Comparison of ENCODE assay signal across 24 cellular contexts in the genomic region with DNA sequence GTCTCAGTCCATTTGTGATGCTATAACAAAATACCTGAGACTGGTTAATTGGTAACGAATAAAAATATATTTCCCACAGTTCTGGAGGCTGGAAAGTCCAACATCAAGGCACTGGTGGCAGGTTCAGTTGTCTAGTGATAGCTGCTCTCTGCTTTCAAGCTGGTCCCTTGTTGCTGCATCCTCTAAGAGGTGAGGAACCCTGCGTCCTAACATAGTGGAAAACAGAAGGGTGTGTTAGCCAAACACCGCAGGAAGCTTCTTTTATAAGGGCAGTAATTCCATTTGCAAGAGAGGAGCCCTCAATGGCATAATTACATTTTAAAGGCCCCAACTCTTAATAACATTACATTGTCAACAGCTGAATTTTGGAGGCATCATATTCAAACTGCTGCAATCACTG.
"Had no signal": no experiment of that assay in that cellular context is flagged by ENCODE, and none has a peak within 500 bp of the region (broad histone marks: within the 10 kb centered on the region; RNA-seq: fewer than 3 reads in every experiment).

No MANE protein-coding gene starts in this region.

- ATAC-seq: left lobe of liver; naive thymus-derived CD4-positive, alpha-beta T cell; right lobe of liver; stimulated activated naive CD8-positive, alpha-beta T cell treated with anti-CD3 and anti-CD28 coated beads, Interleukin-15, amount 100 ng/mL, for 72 hours had no signal

- H3K9me3 Mint-ChIP-seq: nephron, neural progenitor cell had no signal

- H2AFZ ChIP-seq: neural progenitor cell, parathyroid adenoma had no signal

- H3K79me2 ChIP-seq: parathyroid adenoma had no signal

- H3K4me3 ChIP-seq: dorsolateral prefrontal cortex, neural progenitor cell, right lobe of liver, suprapubic skin, transverse colon, vagina had no signal

- H3K27me3 Mint-ChIP-seq: naive thymus-derived CD4-positive, alpha-beta T cell; progenitor cell of endocrine pancreas; stimulated activated naive CD8-positive, alpha-beta T cell treated with anti-CD3 and anti-CD28 coated beads, Interleukin-15, amount 100 ng/mL, for 72 hours had no signal

- FAIRE-seq: frontal cortex, kidney, small intestine had no signal

- H3K9ac ChIP-seq: neural progenitor cell, parathyroid adenoma had no signal

- DNase-seq: cortex of kidney; dorsolateral prefrontal cortex; effector CD4-positive, alpha-beta T cell; hypothalamus; kidney; mesendoderm; midbrain; naive thymus-derived CD4-positive, alpha-beta T cell; right lobe of liver; small intestine; stimulated activated CD4-positive, alpha-beta T cell treated with anti-CD3 and anti-CD28 coated beads, Interleukin-15, amount 100 ng/mL, for 24 hours; stimulated activated CD4-positive, alpha-beta T cell treated with anti-CD3 and anti-CD28 coated beads, Interleukin-2, amount 100 ng/mL, for 48 hours; stimulated activated CD8-positive, alpha-beta memory T cell treated with anti-CD3 and anti-CD28 coated beads, Interleukin-4, amount 100 ng/mL, for 48 hours; stimulated activated naive CD4-positive, alpha-beta T cell; stimulated activated naive CD8-positive, alpha-beta T cell treated with anti-CD3 and anti-CD28 coated beads, Interleukin-15, amount 100 ng/mL, for 72 hours; transverse colon had no signal

- H3K4me3 Mint-ChIP-seq: naive thymus-derived CD4-positive, alpha-beta T cell; nephron; neural progenitor cell; stimulated activated naive CD8-positive, alpha-beta T cell treated with anti-CD3 and anti-CD28 coated beads, Interleukin-15, amount 100 ng/mL, for 72 hours had no signal

- H3K4me2 ChIP-seq: neural progenitor cell had no signal

- H3K27ac ChIP-seq: dorsolateral prefrontal cortex, neural progenitor cell, parathyroid adenoma, right lobe of liver, suprapubic skin, transverse colon, vagina had no signal

- H3K9me3 ChIP-seq: right lobe of liver, suprapubic skin, transverse colon, vagina had no signal

- H3K36me3 ChIP-seq: neural progenitor cell, right lobe of liver, suprapubic skin, transverse colon, vagina had no signal

- H3K36me3 Mint-ChIP-seq: naive thymus-derived CD4-positive, alpha-beta T cell; neural progenitor cell had no signal

- H3K27me3 ChIP-seq: dorsolateral prefrontal cortex, neural progenitor cell, right lobe of liver, suprapubic skin, transverse colon, vagina had no signal

- H3K27ac Mint-ChIP-seq: naive thymus-derived CD4-positive, alpha-beta T cell; nephron; neural progenitor cell; progenitor cell of endocrine pancreas; stimulated activated naive CD8-positive, alpha-beta T cell treated with anti-CD3 and anti-CD28 coated beads, Interleukin-15, amount 100 ng/mL, for 72 hours had no signal

- H3K4me1 Mint-ChIP-seq: naive thymus-derived CD4-positive, alpha-beta T cell; nephron; stimulated activated naive CD8-positive, alpha-beta T cell treated with anti-CD3 and anti-CD28 coated beads, Interleukin-15, amount 100 ng/mL, for 72 hours had no signal

- H3K4me1 ChIP-seq: neural progenitor cell, parathyroid adenoma, right lobe of liver, suprapubic skin, transverse colon, vagina had no signal
